ENCODE assay signal across 9 cellular contexts in the genomic region with DNA sequence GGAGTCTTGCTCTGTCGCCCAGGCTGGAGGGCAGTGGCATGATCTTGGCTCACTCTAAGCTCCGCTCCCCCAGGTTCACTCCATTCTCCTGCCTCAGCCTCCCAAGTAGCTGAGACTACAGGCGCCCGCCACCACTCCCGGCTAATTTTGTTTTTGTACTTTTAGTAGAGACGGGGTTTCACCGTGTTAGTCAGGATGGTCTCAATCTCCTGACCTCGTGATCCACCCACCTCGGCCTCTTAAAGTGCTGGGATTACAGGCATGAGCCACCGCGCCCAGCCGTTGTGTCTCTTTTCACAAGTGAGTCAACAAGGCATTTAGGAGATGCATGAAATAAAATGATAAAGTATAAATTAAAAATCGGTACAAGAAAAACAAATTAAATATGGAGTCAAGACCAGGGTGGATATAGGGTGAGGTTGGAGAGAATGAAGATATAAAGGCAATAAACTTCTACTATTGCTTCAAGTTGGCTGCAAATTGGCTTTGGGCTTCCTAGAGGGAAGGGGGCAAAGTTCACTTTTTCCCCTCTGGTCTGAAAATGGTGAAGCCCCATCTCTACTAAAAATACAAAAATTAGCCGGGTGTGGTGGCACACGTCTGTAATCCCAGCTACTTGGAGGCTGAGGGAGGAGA. TPM values are rescaled to one million over a fixed set of nuclear protein-coding genes. Genes with fewer than 3 reads are reported as not detected.
DNase-seq lines count a peak whose midpoint lies in the region; ATAC-seq, FAIRE-seq and TF ChIP-seq lines count a peak whose summit lies in the region.
"Not testable (repeated sequence)": the region's sequence is repeated elsewhere in the genome, so short reads cannot be mapped to it uniquely, and the experiment has no call there.
"Had no signal": no experiment of that assay in that cellular context is flagged by ENCODE, and none has a peak within 500 bp of the region (broad histone marks: within the 10 kb centered on the region; RNA-seq: fewer than 3 reads in every experiment).

No MANE protein-coding gene starts in this region.

- not testable (repeated sequence) for H3K9me2 ChIP-seq in PC-3 (replicated peaks; ENCODE audit: low read length)

- intact Hi-C loops in PC-3 (cut with micrococcal nuclease); colonic mucosa (cut with DNase I); mucosa of descending colon (cut with DNase I, micrococcal nuclease): not testable (repeated sequence)

- ATAC-seq in A549; PC-3; activated naive CD8-positive, alpha-beta T cell treated with anti-CD3 and anti-CD28 coated beads, Interleukin-2, amount 10 ng/mL, durations not matched to agents 7 days and 5 days (ENCODE audit: low read depth): not testable (repeated sequence)
- ATAC-seq in mucosa of descending colon = peak; percentile 82

- H2BK15ac ChIP-seq in mesenchymal stem cell (ENCODE audit: low read depth, poor library complexity, severe bottlenecking) = not testable (repeated sequence)

- not testable (repeated sequence) for H2AFZ ChIP-seq in PC-3 (ENCODE audit: low read length); mesenchymal stem cell (ENCODE audit: low read depth, low read length)

- POLR2A ChIA-PET in A549 (lab: Yijun Ruan, JAX); activated naive CD8-positive, alpha-beta T cell treated with anti-CD3 and anti-CD28 coated beads, Interleukin-2, amount 10 ng/mL, durations not matched to agents 7 days and 5 days (lab: Charles Lee): not testable (repeated sequence)
- POLR2A ChIA-PET in PC-3 (lab: Charles Lee; ENCODE audit: unreplicated experiment) = interaction anchor here (0.7 kb wide), 1 partner anchor 451 kb away, joined by 4 read pairs; no protein-coding TSS in a partner anchor

- H3K79me2 ChIP-seq in PC-3 (ENCODE audit: low read length) = not testable (repeated sequence)

- not testable (repeated sequence) for H3K27me3 ChIP-seq in PC-3 (ENCODE audit: low read length); colonic mucosa; mesenchymal stem cell (ENCODE audit: control insufficient read depth in 1 of 2, insufficient read depth in 1 of 2, low read length in 2 of 2); small intestine (ENCODE audit: control insufficient read depth in 2 of 2, insufficient read depth in 2 of 2, low read length in 2 of 2)

- not testable (repeated sequence) for TF ChIP-seq EP300 in A549 (IDR thresholded peaks at IDR 0.05)

- H3K4me1 ChIP-seq in A549 (peaks cover 35% of the 10 kb centered on the region), PC-3 (ENCODE audit: insufficient read depth, low read length) (peaks cover 34% of the 10 kb centered on the region), mucosa of descending colon (ENCODE audit: low read depth) (peaks cover 15% of the 10 kb centered on the region)
- not testable (repeated sequence) for H3K4me1 ChIP-seq in colonic mucosa; mesenchymal stem cell (ENCODE audit: control insufficient read depth, insufficient read depth, low read depth, low read length); small intestine (ENCODE audit: control insufficient read depth in 2 of 2, insufficient read depth in 1 of 2, low read depth in 1 of 2, low read length in 1 of 2)

- not testable (repeated sequence) for H2BK12ac ChIP-seq in mesenchymal stem cell (ENCODE audit: low read length in 2 of 2)

- CTCF ChIA-PET in A549 (lab: Yijun Ruan, JAX) = interaction anchor here (0.7 to 4.1 kb wide), 7 partner anchors 8 to 166 kb away, joined by 3 to 34 read pairs (median 5); a partner anchor contains a TSS
- CTCF ChIA-PET in PC-3 (lab: Charles Lee) = not testable (repeated sequence)

- H3K4me1 Mint-ChIP-seq in activated naive CD8-positive, alpha-beta T cell treated with anti-CD3 and anti-CD28 coated beads, Interleukin-2, amount 10 ng/mL, durations not matched to agents 7 days and 5 days; neural crest cell: not testable (repeated sequence)

- H4K8ac ChIP-seq in mesenchymal stem cell (ENCODE audit: low read length) = not testable (repeated sequence)

- not testable (repeated sequence) for H3F3A ChIP-seq in PC-3 (ENCODE audit: low read length, unreplicated experiment)

- not testable (repeated sequence) for TF ChIP-seq RAD21 in A549 (conservative IDR thresholded peaks at IDR 0.05 in 1 of 2, IDR thresholded peaks at IDR 0.05 in 1 of 2)

- DNase-seq in A549 (ENCODE audit: low read depth in 1 of 2, low spot score in 1 of 2); PC-3; activated naive CD8-positive, alpha-beta T cell treated with anti-CD3 and anti-CD28 coated beads, Interleukin-2, amount 10 ng/mL, durations not matched to agents 7 days and 5 days; mesenchymal stem cell; neural crest cell (ENCODE audit: low read depth, low spot score): not testable (repeated sequence)
- DNase-seq in colonic mucosa = peak; percentile 54
- peak; percentile 55 to 67 (median 60) for DNase-seq in mucosa of descending colon
- peak; percentile 48 for DNase-seq in small intestine

- H3K4ac ChIP-seq in mesenchymal stem cell (ENCODE audit: low read depth in 1 of 2, low read length in 2 of 2) = not testable (repeated sequence)

- H3K18ac ChIP-seq in mesenchymal stem cell (ENCODE audit: low read depth in 1 of 2, low read length in 2 of 2) = not testable (repeated sequence)

- not testable (repeated sequence) for H3K27ac Mint-ChIP-seq in activated naive CD8-positive, alpha-beta T cell treated with anti-CD3 and anti-CD28 coated beads, Interleukin-2, amount 10 ng/mL, durations not matched to agents 7 days and 5 days
- peak overlapping the region; percentile 62 for H3K27ac Mint-ChIP-seq in neural crest cell (ENCODE audit: unreplicated experiment)

- H2AK5ac ChIP-seq in mesenchymal stem cell (ENCODE audit: low read length, severe bottlenecking) = not testable (repeated sequence)

- 90% methylated on average over 15 of the region's 15 CpGs for WGBS in A549 (ENCODE audit: missing lambda C conversion rate)
- WGBS in mesenchymal stem cell = 95% methylated on average over 14 of the region's 15 CpGs
- 60 to 86% (median 78%) methylated on average over 15 of the region's 15 CpGs for WGBS in small intestine, 3 donors

- H3K9me3 ChIP-seq in A549; PC-3 (ENCODE audit: low read length); colonic mucosa; mesenchymal stem cell (ENCODE audit: control insufficient read depth, low read length); mucosa of descending colon; small intestine (ENCODE audit: control insufficient read depth, low read depth): not testable (repeated sequence)

- H3K27ac ChIP-seq in A549 = peak overlapping the region in 1 of 2 experiments; percentile 36; a peak in 2 of 6 replicates
- peak overlapping the region; percentile 60 for H3K27ac ChIP-seq in PC-3 (ENCODE audit: low read length)
- peak overlapping the region; percentile 29 for H3K27ac ChIP-seq in colonic mucosa
- not testable (repeated sequence) for H3K27ac ChIP-seq in mesenchymal stem cell (ENCODE audit: low read length, poor library complexity, severe bottlenecking); small intestine (ENCODE audit: low read depth in 1 of 2, low read length in 1 of 2)

- not testable (repeated sequence) for TF ChIP-seq CTCF in A549 (IDR thresholded peaks at IDR 0.05); PC-3 (conservative IDR thresholded peaks at IDR 0.05; ENCODE audit: low read depth, low read length); colonic mucosa (IDR thresholded peaks at IDR 0.05); mucosa of descending colon (IDR thresholded peaks at IDR 0.05); neural crest cell (conservative IDR thresholded peaks at IDR 0.05)

- FAIRE-seq in A549 (lab: Jason Lieb, UNC); small intestine (lab: Jason Lieb, UNC): not testable (repeated sequence)

- TF ChIP-seq POLR2A in A549 (IDR thresholded peaks at IDR 0.05; ENCODE audit: low read length) = not testable (repeated sequence)

- not testable (repeated sequence) for H3K9ac ChIP-seq in PC-3 (ENCODE audit: low read length); colonic mucosa (ENCODE audit: low read depth in 2 of 2, low read length in 2 of 2)
- H3K9ac ChIP-seq in mesenchymal stem cell (ENCODE audit: low read length) = peak overlapping the region; percentile 64

- H3K23ac ChIP-seq in mesenchymal stem cell (ENCODE audit: low read length in 2 of 2) = not testable (repeated sequence)

- H3K36me3 ChIP-seq in PC-3 (ENCODE audit: low read depth, low read length); colonic mucosa; mesenchymal stem cell (ENCODE audit: control insufficient read depth in 1 of 2, insufficient read depth in 2 of 2, low read depth in 1 of 2, low read length in 2 of 2); mucosa of descending colon (ENCODE audit: low read depth); small intestine (ENCODE audit: control insufficient read depth in 2 of 2, insufficient read depth in 2 of 2, low read length in 2 of 2): not testable (repeated sequence)

- not testable (repeated sequence) for BruUV-seq in PC-3 (replicated peaks; lab: Mats Ljungman, UMichigan)

- not testable (repeated sequence) for H2BK120ac ChIP-seq in mesenchymal stem cell (ENCODE audit: low read depth, low read length)

- H3K4me3 Mint-ChIP-seq in activated naive CD8-positive, alpha-beta T cell treated with anti-CD3 and anti-CD28 coated beads, Interleukin-2, amount 10 ng/mL, durations not matched to agents 7 days and 5 days = peak overlapping the region; percentile 9
- H3K4me3 Mint-ChIP-seq in neural crest cell = not testable (repeated sequence)

- not testable (repeated sequence) for H3K4me3 ChIP-seq in A549; PC-3 (ENCODE audit: low read length); colonic mucosa; mesenchymal stem cell (ENCODE audit: insufficient read depth in 1 of 2, low read depth in 1 of 2, low read length in 2 of 2); mucosa of descending colon; small intestine (ENCODE audit: low read depth in 1 of 2, low read length in 2 of 2)

- not testable (repeated sequence) for H3K9me3 Mint-ChIP-seq in activated naive CD8-positive, alpha-beta T cell treated with anti-CD3 and anti-CD28 coated beads, Interleukin-2, amount 10 ng/mL, durations not matched to agents 7 days and 5 days; neural crest cell

- peak overlapping the region; percentile 45 for H3K4me2 ChIP-seq in A549
- peak overlapping the region; percentile 44 for H3K4me2 ChIP-seq in PC-3 (ENCODE audit: low read length)
- H3K4me2 ChIP-seq in mesenchymal stem cell (ENCODE audit: low read length, poor library complexity, severe bottlenecking) = not testable (repeated sequence)

- H3K79me1 ChIP-seq in mesenchymal stem cell (replicated peaks; ENCODE audit: low read length, poor library complexity, severe bottlenecking) = not testable (repeated sequence)

- H3K27me3 Mint-ChIP-seq in activated naive CD8-positive, alpha-beta T cell treated with anti-CD3 and anti-CD28 coated beads, Interleukin-2, amount 10 ng/mL, durations not matched to agents 7 days and 5 days = peaks cover 17% of the 10 kb centered on the region
- peaks cover 54% of the 10 kb centered on the region for H3K27me3 Mint-ChIP-seq in neural crest cell (ENCODE audit: low read depth)

- H4K91ac ChIP-seq in mesenchymal stem cell (ENCODE audit: low read length) = not testable (repeated sequence)

- not testable (repeated sequence) for H3K14ac ChIP-seq in mesenchymal stem cell (ENCODE audit: low read length in 2 of 2)

- not testable (repeated sequence) for H2BK5ac ChIP-seq in mesenchymal stem cell (ENCODE audit: low read depth, low read length, poor library complexity, severe bottlenecking)

- not testable (repeated sequence) for H4K20me1 ChIP-seq in PC-3 (ENCODE audit: low read length)

- H3K36me3 Mint-ChIP-seq in activated naive CD8-positive, alpha-beta T cell treated with anti-CD3 and anti-CD28 coated beads, Interleukin-2, amount 10 ng/mL, durations not matched to agents 7 days and 5 days; neural crest cell (ENCODE audit: low read depth): not testable (repeated sequence)

RNA-seq across cellular contexts. Expression of a gene that starts 36.3 kb away (rescaled TPM):
- polyA plus RNA-seq in A549 (2011; rRNA removed) (79.7 and 95.8 TPM in 2 replicates), A549 (2017; fragmentation: RNase III; extraction: RNeasy Plus Mini Kit Qiagen cat#74134 plus additional on column Dnase treatment) (32.5 to 34.4 TPM (median 33.1 TPM) in 3 replicates), small intestine (10 to 100 TPM; 19.8 to 30.0 (median 27.3) TPM)
- polyA plus RNA-seq in A549 (2012; cell fraction: cytosol; rRNA removed) = 15.5 and 18.3 TPM in 2 replicates
- 7.2 and 10.1 TPM in 2 replicates for polyA plus RNA-seq in A549 (2012; cell fraction: nucleus; rRNA removed)
- polyA minus RNA-seq in A549 (2011; rRNA and poly(A)+ RNA removed) = 50.0 and 51.2 TPM in 2 replicates
- total RNA-seq in PC-3 (2014; rRNA removed) (33.9 and 38.0 TPM in 2 replicates), colonic mucosa (10 to 100 TPM; 54.8 to 91.4 TPM), mucosa of descending colon (10 to 100 TPM; 69.0 to 95.5 (median 92.2) TPM), neural crest cell (48.1 and 49.9 TPM in 2 replicates)
- 10 to 100 TPM; 91.6 to 94.2 TPM for total RNA-seq in activated naive CD8-positive, alpha-beta T cell treated with anti-CD3 and anti-CD28 coated beads, Interleukin-2, amount 10 ng/mL, durations not matched to agents 7 days and 5 days
- 45.4 TPM for polyA plus RNA-seq in mesenchymal stem cell (2013, experiment 1 of 2)
- polyA plus RNA-seq in mesenchymal stem cell (2013, experiment 2 of 2) = 47.9 TPM

RNA-seq across cellular contexts. Expression of a gene that starts 44.3 kb away (rescaled TPM):
- 11.2 and 14.3 TPM in 2 replicates for polyA plus RNA-seq in A549 (2011; rRNA removed)
- 5.5 and 6.1 TPM in 2 replicates for polyA plus RNA-seq in A549 (2012; cell fraction: cytosol; rRNA removed)
- 1.5 and 2.3 TPM in 2 replicates for polyA plus RNA-seq in A549 (2012; cell fraction: nucleus; rRNA removed)
- 6.9 to 8.2 TPM (median 7.0 TPM) in 3 replicates for polyA plus RNA-seq in A549 (2017; fragmentation: RNase III; extraction: RNeasy Plus Mini Kit Qiagen cat#74134 plus additional on column Dnase treatment)
- 7.6 and 8.6 TPM in 2 replicates for polyA minus RNA-seq in A549 (2011; rRNA and poly(A)+ RNA removed)
- total RNA-seq in PC-3 (2014; rRNA removed) = 2.7 and 3.4 TPM in 2 replicates
- 1 to 10 TPM; 2.8 to 3.5 TPM for total RNA-seq in activated naive CD8-positive, alpha-beta T cell treated with anti-CD3 and anti-CD28 coated beads, Interleukin-2, amount 10 ng/mL, durations not matched to agents 7 days and 5 days
- 1 to 10 TPM; 7.4 to 9.9 TPM for total RNA-seq in colonic mucosa
- 8.0 TPM for polyA plus RNA-seq in mesenchymal stem cell (2013, experiment 1 of 2)
- 8.1 TPM for polyA plus RNA-seq in mesenchymal stem cell (2013, experiment 2 of 2)
- total RNA-seq in mucosa of descending colon = 10 to 100 TPM in 2 of 3 donors, 1 to 10 TPM in 1; 8.7 to 14.6 (median 13.3) TPM
- total RNA-seq in neural crest cell = 2.5 and 2.8 TPM in 2 replicates
- 1 to 10 TPM; 2.4 to 4.7 (median 4.5) TPM for polyA plus RNA-seq in small intestine
- polyA plus RNA-seq: CD14-positive monocyte had no signal
